Comparison of ENCODE assay signal across 8 cellular contexts in genomic region chr16:47141773-47142468, GRCh38. TPM values are rescaled to one million over a fixed set of nuclear protein-coding genes. Genes with fewer than 3 reads are reported as not detected.
DNase-seq lines count a peak whose midpoint lies in the region; ATAC-seq lines count a peak whose summit lies in the region.

No MANE protein-coding gene starts in this region.

- ATAC-seq in GM19438 (IDR thresholded peaks at IDR 0.05; ENCODE audit: low read depth, unreplicated experiment): peak; percentile 48
- ATAC-seq in HG03571 (IDR thresholded peaks at IDR 0.05; ENCODE audit: unreplicated experiment): peak; percentile 43
- peak; percentile 67 for ATAC-seq in activated CD8-positive, alpha-beta T cell treated with anti-CD3 and anti-CD28 coated beads, Interleukin-2, amount 10 ng/mL, durations not matched to agents 7 days and 5 days
- peak; percentile 60 for ATAC-seq in memory B cell (ENCODE audit: low read depth)

- H3K27ac Mint-ChIP-seq in activated CD8-positive, alpha-beta T cell treated with anti-CD3 and anti-CD28 coated beads, Interleukin-2, amount 10 ng/mL, durations not matched to agents 7 days and 5 days: peak overlapping the region; percentile 37
- H3K27ac Mint-ChIP-seq in memory B cell: no peak overlapping the region

- POLR2A ChIA-PET in activated CD8-positive, alpha-beta T cell treated with anti-CD3 and anti-CD28 coated beads, Interleukin-2, amount 10 ng/mL, durations not matched to agents 7 days and 5 days (lab: Charles Lee): interaction anchor here (0.6 to 1.9 kb wide), 2 partner anchors 123 to 168 kb away, joined by 3 to 8 read pairs; no protein-coding TSS in a partner anchor

- peak overlapping the region; percentile 54 for H3K4me3 ChIP-seq in effector memory CD4-positive, alpha-beta T cell (ENCODE audit: insufficient read depth, low read depth, low read length, poor library complexity, severe bottlenecking)

- H3K4me1 Mint-ChIP-seq in activated CD8-positive, alpha-beta T cell treated with anti-CD3 and anti-CD28 coated beads, Interleukin-2, amount 10 ng/mL, durations not matched to agents 7 days and 5 days (ENCODE audit: low read depth): peaks cover 23% of the 10 kb centered on the region
- peaks cover 13% of the 10 kb centered on the region for H3K4me1 Mint-ChIP-seq in memory B cell

- peaks cover 31% of the 10 kb centered on the region for H3K27me3 Mint-ChIP-seq in activated CD8-positive, alpha-beta T cell treated with anti-CD3 and anti-CD28 coated beads, Interleukin-2, amount 10 ng/mL, durations not matched to agents 7 days and 5 days (ENCODE audit: low read depth)
- H3K27me3 Mint-ChIP-seq in memory B cell: no peaks in the 10 kb centered on the region

- H3K4me1 ChIP-seq in effector memory CD4-positive, alpha-beta T cell (ENCODE audit: control insufficient read depth, insufficient read depth, low read length, poor library complexity, severe bottlenecking): peaks cover 13% of the 10 kb centered on the region

- no peaks in the 10 kb centered on the region for H3K36me3 Mint-ChIP-seq in activated CD8-positive, alpha-beta T cell treated with anti-CD3 and anti-CD28 coated beads, Interleukin-2, amount 10 ng/mL, durations not matched to agents 7 days and 5 days (ENCODE audit: low read depth)
- no peaks in the 10 kb centered on the region for H3K36me3 Mint-ChIP-seq in memory B cell

- DNase-seq in COLO668 (lab: John Stamatoyannopoulos, UW; ENCODE audit: unreplicated experiment): peak; percentile 88
- DNase-seq in NCI-H82 (lab: John Stamatoyannopoulos, UW): peak; percentile 94
- DNase-seq in activated CD8-positive, alpha-beta T cell treated with anti-CD3 and anti-CD28 coated beads, Interleukin-2, amount 10 ng/mL, durations not matched to agents 7 days and 5 days: peak; percentile 89
- DNase-seq in effector memory CD4-positive, alpha-beta T cell: peak; percentile 64 to 73 (median 73)
- DNase-seq in memory B cell (ENCODE audit: low spot score in 2 of 2): peak; percentile 71 to 81
- peak; percentile 64 for DNase-seq in stimulated activated CD8-positive, alpha-beta memory T cell treated with anti-CD3 and anti-CD28 coated beads, Interleukin-15, amount 100 ng/mL, for 1 hour (ENCODE audit: low read depth)

- H3K4me3 Mint-ChIP-seq in activated CD8-positive, alpha-beta T cell treated with anti-CD3 and anti-CD28 coated beads, Interleukin-2, amount 10 ng/mL, durations not matched to agents 7 days and 5 days: peak overlapping the region; percentile 69
- peak overlapping the region; percentile 91 for H3K4me3 Mint-ChIP-seq in memory B cell

- H3K9me3 ChIP-seq in effector memory CD4-positive, alpha-beta T cell (ENCODE audit: control insufficient read depth, low read length): no peaks in the 10 kb centered on the region

- CTCF ChIA-PET in activated CD8-positive, alpha-beta T cell treated with anti-CD3 and anti-CD28 coated beads, Interleukin-2, amount 10 ng/mL, durations not matched to agents 7 days and 5 days (lab: Charles Lee): interaction anchor here (0.6 to 4.0 kb wide), 62 partner anchors 9 to 1488 kb away, joined by 3 to 33 read pairs (median 4); partner anchors contain the start of genes ITFG1 and PHKB

- H3K27me3 ChIP-seq in effector memory CD4-positive, alpha-beta T cell (replicated peaks; ENCODE audit: control insufficient read depth, insufficient read depth, low read length, poor library complexity, severe bottlenecking): peaks cover 5% of the 10 kb centered on the region

- no peak overlapping the region for H3K27ac ChIP-seq in effector memory CD4-positive, alpha-beta T cell (ENCODE audit: insufficient read depth, low read length, poor library complexity, severe bottlenecking)

- no peaks in the 10 kb centered on the region for H3K9me3 Mint-ChIP-seq in activated CD8-positive, alpha-beta T cell treated with anti-CD3 and anti-CD28 coated beads, Interleukin-2, amount 10 ng/mL, durations not matched to agents 7 days and 5 days (ENCODE audit: insufficient read depth)
- H3K9me3 Mint-ChIP-seq in memory B cell: no peaks in the 10 kb centered on the region

- H3K36me3 ChIP-seq in effector memory CD4-positive, alpha-beta T cell (ENCODE audit: control insufficient read depth, insufficient read depth, low read length): no peaks in the 10 kb centered on the region

RNA-seq across cellular contexts. Expression of gene NETO2, which starts 1.8 kb away (rescaled TPM):
- total RNA-seq in activated CD8-positive, alpha-beta T cell treated with anti-CD3 and anti-CD28 coated beads, Interleukin-2, amount 10 ng/mL, durations not matched to agents 7 days and 5 days: 1 to 10 TPM; 3.4 to 4.1 TPM
